Comparison of ENCODE assay signal across 8 cellular contexts in the genomic region with DNA sequence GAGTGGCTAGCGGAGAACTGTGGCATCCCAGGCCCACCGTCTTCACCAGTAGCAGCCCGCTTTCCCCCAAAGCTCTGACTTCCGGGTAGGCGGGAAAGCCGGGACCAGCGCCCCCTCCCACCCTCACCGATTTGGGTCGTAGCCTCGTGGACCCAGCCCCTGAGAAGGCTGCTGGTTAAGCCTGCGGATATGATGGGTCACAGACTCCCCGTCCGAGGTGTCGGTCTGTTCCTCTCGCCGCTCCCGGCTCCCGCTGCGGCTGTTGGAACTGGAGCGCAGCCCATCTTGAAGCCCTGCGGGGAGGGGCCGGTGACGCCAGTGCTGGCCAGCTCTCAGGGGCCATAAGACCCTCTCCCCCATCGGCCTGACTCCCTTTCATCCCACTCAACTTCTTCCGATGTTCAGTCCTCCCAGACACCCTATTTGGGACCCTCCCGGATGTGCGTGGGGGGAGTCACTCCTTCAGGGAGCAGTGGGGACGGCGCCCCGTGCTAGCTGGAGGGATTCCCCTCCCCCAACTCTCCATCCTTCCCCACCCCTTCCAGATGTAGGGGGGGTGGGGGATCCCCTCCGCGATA. TPM values are rescaled to one million over a fixed set of nuclear protein-coding genes. Genes with fewer than 3 reads are reported as not detected.
A peak's percentile ranks its signal among the peaks of the same experiment; 100 is the strongest.
DNase-seq lines count a peak whose midpoint lies in the region; ATAC-seq and TF ChIP-seq lines count a peak whose summit lies in the region.

No MANE protein-coding gene starts in this region.

- H3K27me3 ChIP-seq in ACC112 (ENCODE audit: insufficient read depth, low read length) = no peaks in the 10 kb centered on the region
- H3K27me3 ChIP-seq in lower lobe of right lung (ENCODE audit: low read depth) = no peaks in the 10 kb centered on the region

- H3K36me3 ChIP-seq in ACC112 (ENCODE audit: insufficient read depth, low read length) = peaks cover 8% of the 10 kb centered on the region; the same call in 1 of the 2 replicates
- peaks cover 42% of the 10 kb centered on the region for H3K36me3 ChIP-seq in lower lobe of right lung

- peak overlapping the region; percentile 69 for H2AFZ ChIP-seq in ACC112 (ENCODE audit: low read length, unreplicated experiment)

- H3K27ac ChIP-seq in ACC112 (ENCODE audit: low read depth, low read length) = peak overlapping the region; percentile 91
- peak overlapping the region; percentile 98 for H3K27ac ChIP-seq in lower lobe of right lung
- peak overlapping the region; percentile 95 for H3K27ac ChIP-seq in temporal lobe (ENCODE audit: low read depth, low read length)

- ATAC-seq in GM18907 (IDR thresholded peaks at IDR 0.05; ENCODE audit: unreplicated experiment) (peak; percentile 8), lower lobe of right lung (peak; percentile 14 to 20)

- H3K4me1 ChIP-seq in ACC112 (ENCODE audit: control insufficient read depth, insufficient read depth, low read length, unreplicated experiment) (peaks cover 18% of the 10 kb centered on the region), lower lobe of right lung (peaks cover 24% of the 10 kb centered on the region)

- peak overlapping the region; percentile 96 for H3K4me3 ChIP-seq in ACC112 (ENCODE audit: low read depth, low read length)
- peak overlapping the region; percentile 92 for H3K4me3 ChIP-seq in lower lobe of right lung

- DNase-seq in SK-N-DZ (ENCODE audit: low spot score) = peak; percentile 36
- DNase-seq in ecto neural progenitor cell (ENCODE audit: low spot score) = peak; percentile 72
- peak; percentile 65 for DNase-seq in lower lobe of right lung
- no peak for DNase-seq in NCI-H187 treated with DMSO at 0.1 percent for 48 hours (lab: John Stamatoyannopoulos, UW)
- no peak for DNase-seq in NCI-H2029 treated with DMSO at 0.1 percent for 48 hours (lab: John Stamatoyannopoulos, UW)

- TF ChIP-seq CTCF in lower lobe of right lung (IDR thresholded peaks at IDR 0.05) = no peak

- H3K9me3 ChIP-seq in lower lobe of right lung = no peaks in the 10 kb centered on the region

- peaks cover 37% of the 10 kb centered on the region for H3K79me2 ChIP-seq in ACC112 (ENCODE audit: control insufficient read depth, insufficient read depth, low read length, unreplicated experiment)

- intact Hi-C loops in lower lobe of right lung (cut with DNase I) = no loop called here

RNA-seq across cellular contexts. Expression of gene GNL1, which starts 0.8 kb away (rescaled TPM):
- 23.3 and 31.5 TPM in 2 replicates for polyA plus RNA-seq in SK-N-DZ (2014; cell fraction: cytosol; rRNA removed)
- 31.3 and 37.6 TPM in 2 replicates for polyA plus RNA-seq in SK-N-DZ (2014; cell fraction: nucleus; rRNA removed)
- 54.9 TPM for total RNA-seq in lower lobe of right lung
- 27.8 TPM for total RNA-seq in temporal lobe

RNA-seq across cellular contexts. Expression of gene PRR3, which starts 1.6 kb away (rescaled TPM):
- polyA plus RNA-seq in SK-N-DZ (2014; cell fraction: cytosol; rRNA removed) = 19.2 and 19.5 TPM in 2 replicates
- polyA plus RNA-seq in SK-N-DZ (2014; cell fraction: nucleus; rRNA removed) = 11.9 and 13.6 TPM in 2 replicates
- total RNA-seq in lower lobe of right lung (7.5 TPM), temporal lobe (7.6 TPM)

RNA-seq across cellular contexts. Expression of gene ABCF1, which starts 15.7 kb away (rescaled TPM):
- 36.0 and 46.5 TPM in 2 replicates for polyA plus RNA-seq in SK-N-DZ (2014; cell fraction: cytosol; rRNA removed)
- polyA plus RNA-seq in SK-N-DZ (2014; cell fraction: nucleus; rRNA removed) = 49.0 and 49.4 TPM in 2 replicates
- total RNA-seq in lower lobe of right lung (40.0 TPM), temporal lobe (17.7 TPM)

Comparison
In these comparisons a context has a peak if more than half of its experiments do, and no peak if none do; other contexts are left out.
1. DNase-seq: peak in SK-N-DZ (single experiment), ecto neural progenitor cell (single experiment) and lower lobe of right lung (single experiment); none in NCI-H187 treated with DMSO at 0.1 percent for 48 hours (single experiment) and NCI-H2029 treated with DMSO at 0.1 percent for 48 hours (single experiment).
2. Peak in every context shown above with its lines, with median percentiles within 50 percentile points of each other: H3K27ac ChIP-seq.